In the genomic region with DNA sequence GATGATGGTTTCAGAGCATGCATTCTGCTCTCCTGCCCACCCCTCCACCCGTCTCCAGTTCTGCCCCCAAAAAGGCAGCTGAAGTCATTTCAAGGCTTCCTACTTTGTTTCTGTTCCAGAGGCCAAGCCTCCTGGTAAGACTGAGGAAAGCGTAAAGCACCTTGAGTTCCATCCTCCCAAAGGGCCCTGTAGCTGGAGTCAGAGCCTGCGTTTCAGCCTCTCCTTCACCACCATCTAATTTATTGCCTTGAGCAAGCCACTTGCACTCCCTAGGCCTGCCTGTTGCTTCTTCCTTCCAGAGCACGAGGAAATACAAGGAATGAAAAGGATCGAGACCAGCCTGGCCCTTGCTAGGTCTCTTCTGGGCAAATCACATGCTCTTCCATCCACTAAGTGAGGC, we compare ENCODE assay signal across 8 cellular contexts.
"Had no signal": no experiment of that assay in that cellular context is flagged by ENCODE, and none has a peak within 500 bp of the region (broad histone marks: within the 10 kb centered on the region; RNA-seq: fewer than 3 reads in every experiment).

No MANE protein-coding gene starts in this region.

- H3K9me3 ChIP-seq: HAP-1 had no signal

- FAIRE-seq: HepG2 had no signal

- H3K4me3 ChIP-seq: GM23338, HAP-1 had no signal

- H3K9me3 Mint-ChIP-seq: GM23338, HFFc6, IgD-negative memory B cell had no signal

- H3K27ac Mint-ChIP-seq: GM23338, HFFc6, IgD-negative memory B cell had no signal

- H3K4me1 ChIP-seq: HAP-1 had no signal

- H2AFZ ChIP-seq: GM23338 had no signal

- H3K4me3 Mint-ChIP-seq: GM23338, HFFc6, IgD-negative memory B cell had no signal

- H3K36me3 ChIP-seq: HAP-1 had no signal

- H3K36me3 Mint-ChIP-seq: IgD-negative memory B cell had no signal

- DNase-seq: H7, HFFc6, KBM-7 had no signal

- H3K27ac ChIP-seq: HL-60 had no signal

- H3K4me2 ChIP-seq: GM23338 had no signal
